ENCODE assay signal across 8 cellular contexts in the genomic region with DNA sequence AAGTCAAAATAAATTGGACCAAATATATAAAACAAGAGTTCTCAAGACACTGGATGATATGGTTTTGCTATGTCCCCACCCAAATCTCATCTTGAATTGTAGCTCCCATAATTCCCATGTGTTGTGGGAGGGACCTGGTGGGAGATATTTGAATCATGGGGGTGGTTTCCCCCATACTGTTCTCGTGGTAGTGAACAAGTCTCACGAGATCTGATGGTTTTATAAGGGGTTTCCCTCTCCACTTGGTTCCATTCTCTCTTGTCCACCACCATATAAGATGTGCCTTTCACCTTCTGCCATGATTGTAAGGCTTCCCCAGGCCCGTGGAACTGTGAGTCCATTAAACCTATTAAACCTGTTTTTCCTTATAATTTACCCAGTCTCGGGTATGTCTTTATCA. TPM values are rescaled to one million over a fixed set of nuclear protein-coding genes. Genes with fewer than 3 reads are reported as not detected.
DNase-seq lines count a peak whose midpoint lies in the region; TF ChIP-seq lines count a peak whose summit lies in the region.
"Not testable (repeated sequence)": the region's sequence is repeated elsewhere in the genome, so short reads cannot be mapped to it uniquely, and the experiment has no call there.

No MANE protein-coding gene starts in this region.

- H3K4me3 ChIP-seq in BLaER1 treated with 17β-estradiol and CSF1 and Interleukin-3, amounts not matched to agents 10 nM and 100 nM; hepatocyte; skin epidermis: not testable (repeated sequence)

- H3K27ac Mint-ChIP-seq in activated CD4-positive, alpha-beta memory T cell treated with anti-CD3 and anti-CD28 coated beads for 36 hours, result peak overlapping the region; percentile 97
- H3K27ac Mint-ChIP-seq in activated T-helper 2 cell treated with anti-CD3 and anti-CD28 coated beads, Interferon-gamma antibody, Interleukin-2, Interleukin-4, amounts not matched to agents 10 μg/mL and 5 μg/mL and 100 μg/mL, durations not matched to agents 14 hours and 24 hours and 36 hours, result peak overlapping the region; percentile 93
- peak overlapping the region; percentile 96 for H3K27ac Mint-ChIP-seq in MCF 10A (ENCODE audit: low read depth, unreplicated experiment)

- peaks cover 0 to 15% (median 0%) of the 10 kb centered on the region in 11 experiments; a peak in 4 of 22 replicates for H3K9me3 ChIP-seq in BLaER1 treated with 17β-estradiol and CSF1 and Interleukin-3, amounts not matched to agents 10 nM and 100 nM (replicated peaks in 1 of 11)
- H3K9me3 ChIP-seq in ES-I3 (ENCODE audit: control insufficient read depth, insufficient read depth, low read length); hepatocyte (ENCODE audit: low read depth): not testable (repeated sequence)

- not testable (repeated sequence) for H3K9me2 ChIP-seq in hepatocyte (replicated peaks; ENCODE audit: insufficient read depth)

- not testable (repeated sequence) for TF ChIP-seq CTCF in RWPE1 (conservative IDR thresholded peaks at IDR 0.05; ENCODE audit: low read depth); MCF 10A (IDR thresholded peaks at IDR 0.05; ENCODE audit: unreplicated experiment); hepatocyte (IDR thresholded peaks at IDR 0.05; ENCODE audit: poor library complexity)

- H3K27me3 Mint-ChIP-seq in activated CD4-positive, alpha-beta memory T cell treated with anti-CD3 and anti-CD28 coated beads for 36 hours; activated T-helper 2 cell treated with anti-CD3 and anti-CD28 coated beads, Interferon-gamma antibody, Interleukin-2, Interleukin-4, amounts not matched to agents 10 μg/mL and 5 μg/mL and 100 μg/mL, durations not matched to agents 14 hours and 24 hours and 36 hours (ENCODE audit: low read depth); MCF 10A (ENCODE audit: insufficient read depth, unreplicated experiment): not testable (repeated sequence)

- not testable (repeated sequence) for H3K36me3 ChIP-seq in BLaER1 treated with 17β-estradiol and CSF1 and Interleukin-3, amounts not matched to agents 10 nM and 100 nM; ES-I3 (ENCODE audit: insufficient read depth, low read length); hepatocyte (replicated peaks; ENCODE audit: insufficient read depth, low read depth)

- 84% methylated on average over 4 of the region's 4 CpGs for WGBS in hepatocyte (ENCODE audit: low lambda C conversion rate, missing lambda C conversion rate)

- H3K36me3 Mint-ChIP-seq in activated CD4-positive, alpha-beta memory T cell treated with anti-CD3 and anti-CD28 coated beads for 36 hours; activated T-helper 2 cell treated with anti-CD3 and anti-CD28 coated beads, Interferon-gamma antibody, Interleukin-2, Interleukin-4, amounts not matched to agents 10 μg/mL and 5 μg/mL and 100 μg/mL, durations not matched to agents 14 hours and 24 hours and 36 hours (ENCODE audit: low read depth); MCF 10A (ENCODE audit: insufficient read depth, unreplicated experiment): not testable (repeated sequence)

- not testable (repeated sequence) for H4K20me1 ChIP-seq in BLaER1 treated with 17β-estradiol and CSF1 and Interleukin-3, amounts not matched to agents 10 nM and 100 nM; hepatocyte (ENCODE audit: insufficient read depth, poor library complexity, severe bottlenecking)

- intact Hi-C loops in activated CD4-positive, alpha-beta memory T cell treated with anti-CD3 and anti-CD28 coated beads for 36 hours (cut with micrococcal nuclease), result loop anchor here (2.0 kb wide), 1 partner anchor 147 kb away; no protein-coding TSS in a partner anchor
- intact Hi-C loops in activated T-helper 2 cell treated with anti-CD3 and anti-CD28 coated beads, Interferon-gamma antibody, Interleukin-2, Interleukin-4, amounts not matched to agents 10 μg/mL and 5 μg/mL and 100 μg/mL, durations not matched to agents 14 hours and 24 hours and 36 hours (cut with micrococcal nuclease), result loop anchor here (2.0 to 5.0 kb wide), 2 partner anchors 31 to 147 kb away; a partner anchor contains a TSS
- intact Hi-C loops in MCF 10A (cut with micrococcal nuclease), result loop anchor here (2.0 kb wide), 1 partner anchor 23 kb away; no protein-coding TSS in a partner anchor

- peak overlapping the region in 8 of 11 experiments; percentile 44 to 85 (median 71); a peak in 14 of 22 replicates for H3K27ac ChIP-seq in BLaER1 treated with 17β-estradiol and CSF1 and Interleukin-3, amounts not matched to agents 10 nM and 100 nM
- H3K27ac ChIP-seq in RWPE1 (peak overlapping the region; percentile 96), hepatocyte (peak overlapping the region; percentile 96), skin epidermis (peak overlapping the region in 14 of 21 experiments; percentile 66 to 96 (median 82))

- not testable (repeated sequence) for H3K27me3 ChIP-seq in BLaER1 treated with 17β-estradiol and CSF1 and Interleukin-3, amounts not matched to agents 10 nM and 100 nM; hepatocyte

- not testable (repeated sequence) for H3K9me3 Mint-ChIP-seq in activated CD4-positive, alpha-beta memory T cell treated with anti-CD3 and anti-CD28 coated beads for 36 hours; activated T-helper 2 cell treated with anti-CD3 and anti-CD28 coated beads, Interferon-gamma antibody, Interleukin-2, Interleukin-4, amounts not matched to agents 10 μg/mL and 5 μg/mL and 100 μg/mL, durations not matched to agents 14 hours and 24 hours and 36 hours; MCF 10A (ENCODE audit: unreplicated experiment)

- H2AFZ ChIP-seq in hepatocyte, result not testable (repeated sequence)

- POLR2A ChIA-PET in RWPE1 (lab: Yijun Ruan, JAX; ENCODE audit: low non-redundant PET), result not testable (repeated sequence)
- POLR2A ChIA-PET in activated CD4-positive, alpha-beta memory T cell treated with anti-CD3 and anti-CD28 coated beads for 36 hours (lab: Charles Lee), result interaction anchor here (1.2 to 2.2 kb wide), 3 partner anchors 8 to 81 kb away, joined by 4 to 22 read pairs (median 9); no protein-coding TSS in a partner anchor
- POLR2A ChIA-PET in MCF 10A (lab: Yijun Ruan, JAX), result interaction anchor here (0.5 to 3.5 kb wide), 7 partner anchors 8 to 251 kb away, joined by 3 to 50 read pairs (median 20); a partner anchor contains a TSS

- H3K9ac ChIP-seq in BLaER1 treated with 17β-estradiol and CSF1 and Interleukin-3, amounts not matched to agents 10 nM and 100 nM, result peak overlapping the region in 1 of 11 experiments; percentile 66; a peak in 2 of 22 replicates
- H3K9ac ChIP-seq in ES-I3 (ENCODE audit: low read depth, low read length), result peak overlapping the region; percentile 54

- BruUV-seq in MCF 10A (replicated peaks; lab: Mats Ljungman, UMichigan), result not testable (repeated sequence)

- peaks cover 68% of the 10 kb centered on the region for H3K4me1 Mint-ChIP-seq in activated CD4-positive, alpha-beta memory T cell treated with anti-CD3 and anti-CD28 coated beads for 36 hours (ENCODE audit: low read depth)
- peaks cover 62% of the 10 kb centered on the region for H3K4me1 Mint-ChIP-seq in activated T-helper 2 cell treated with anti-CD3 and anti-CD28 coated beads, Interferon-gamma antibody, Interleukin-2, Interleukin-4, amounts not matched to agents 10 μg/mL and 5 μg/mL and 100 μg/mL, durations not matched to agents 14 hours and 24 hours and 36 hours (ENCODE audit: low read depth)
- not testable (repeated sequence) for H3K4me1 Mint-ChIP-seq in MCF 10A (ENCODE audit: insufficient read depth, unreplicated experiment)

- H3K79me2 ChIP-seq in hepatocyte, result not testable (repeated sequence)

- CTCF ChIA-PET in RWPE1 (lab: Yijun Ruan, JAX), result not testable (repeated sequence)
- CTCF ChIA-PET in activated CD4-positive, alpha-beta memory T cell treated with anti-CD3 and anti-CD28 coated beads for 36 hours (lab: Charles Lee), result interaction anchor here (1.0 to 4.3 kb wide), 3 partner anchors 23 to 93 kb away, joined by 3 to 21 read pairs (median 3); no protein-coding TSS in a partner anchor
- CTCF ChIA-PET in MCF 10A (lab: Yijun Ruan, JAX), result interaction anchor here (0.6 to 1.9 kb wide), 7 partner anchors 23 to 1659 kb away, joined by 3 to 5 read pairs (median 3); no protein-coding TSS in a partner anchor

- peak overlapping the region; percentile 74 for H3K4me3 Mint-ChIP-seq in activated CD4-positive, alpha-beta memory T cell treated with anti-CD3 and anti-CD28 coated beads for 36 hours
- H3K4me3 Mint-ChIP-seq in activated T-helper 2 cell treated with anti-CD3 and anti-CD28 coated beads, Interferon-gamma antibody, Interleukin-2, Interleukin-4, amounts not matched to agents 10 μg/mL and 5 μg/mL and 100 μg/mL, durations not matched to agents 14 hours and 24 hours and 36 hours (ENCODE audit: low read depth), result not testable (repeated sequence)
- H3K4me3 Mint-ChIP-seq in MCF 10A (ENCODE audit: unreplicated experiment), result peak overlapping the region; percentile 71

- peaks cover 26 to 49% (median 44%) of the 10 kb centered on the region in 10 experiments for H3K4me1 ChIP-seq in BLaER1 treated with 17β-estradiol and CSF1 and Interleukin-3, amounts not matched to agents 10 nM and 100 nM
- peaks cover 25% of the 10 kb centered on the region for H3K4me1 ChIP-seq in ES-I3 (ENCODE audit: insufficient read depth, low read length)
- not testable (repeated sequence) for H3K4me1 ChIP-seq in hepatocyte (ENCODE audit: insufficient read depth)

- H3K4me2 ChIP-seq in BLaER1 treated with 17β-estradiol and CSF1 and Interleukin-3, amounts not matched to agents 10 nM and 100 nM, result peak overlapping the region in 7 of 11 experiments; percentile 69 to 89 (median 79); a peak in 10 of 22 replicates
- not testable (repeated sequence) for H3K4me2 ChIP-seq in hepatocyte

- not testable (repeated sequence) for DNase-seq in RWPE1 (ENCODE audit: low spot score); activated CD4-positive, alpha-beta memory T cell treated with anti-CD3 and anti-CD28 coated beads for 36 hours; activated T-helper 2 cell treated with anti-CD3 and anti-CD28 coated beads, Interferon-gamma antibody, Interleukin-2, Interleukin-4, amounts not matched to agents 10 μg/mL and 5 μg/mL and 100 μg/mL, durations not matched to agents 14 hours and 24 hours and 36 hours (ENCODE audit: low spot score); MCF 10A (ENCODE audit: unreplicated experiment); hepatocyte (ENCODE audit: low spot score)

RNA-seq across cellular contexts. Expression of a gene that starts 31.4 kb away (rescaled TPM):
- 100 to 1,000 TPM; 252 to 268 TPM for total RNA-seq in activated CD4-positive, alpha-beta memory T cell treated with anti-CD3 and anti-CD28 coated beads for 36 hours
- total RNA-seq in activated T-helper 2 cell treated with anti-CD3 and anti-CD28 coated beads, Interferon-gamma antibody, Interleukin-2, Interleukin-4, amounts not matched to agents 10 μg/mL and 5 μg/mL and 100 μg/mL, durations not matched to agents 14 hours and 24 hours and 36 hours, result 170 and 174 TPM in 2 replicates
- total RNA-seq in MCF 10A (2022) (118 and 122 TPM in 2 replicates), hepatocyte (69.0 and 78.0 TPM in 2 replicates)
- 46.8 and 47.4 TPM in 2 replicates for polyA plus RNA-seq in hepatocyte
